ENCODE assay signal across 21 cellular contexts in the genomic region with DNA sequence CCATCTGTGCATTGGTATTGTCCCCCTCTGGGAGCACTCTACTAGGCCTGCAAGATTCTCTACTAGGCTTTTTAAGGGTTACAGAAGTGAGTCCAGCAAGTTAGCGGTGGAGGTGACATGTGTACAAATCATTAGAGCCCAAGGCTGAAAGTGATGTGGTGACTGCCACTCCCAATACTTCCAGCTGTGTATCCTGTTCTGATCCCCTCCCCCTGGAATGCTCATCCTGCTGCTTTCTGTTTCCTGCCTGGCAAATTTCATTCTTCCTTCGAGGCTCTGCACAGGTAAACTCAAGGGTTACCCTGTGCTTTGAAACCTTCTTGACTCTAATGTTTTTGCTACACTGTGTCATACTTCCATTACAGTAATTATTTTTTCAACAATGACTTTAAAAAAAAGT.
"Had no signal": no experiment of that assay in that cellular context is flagged by ENCODE, and none has a peak within 500 bp of the region (broad histone marks: within the 10 kb centered on the region; RNA-seq: fewer than 3 reads in every experiment).

No MANE protein-coding gene starts in this region.

- H3K27me3 ChIP-seq: foreskin keratinocyte, right atrium auricular region, tibial nerve, vagina had no signal

- H3K27ac Mint-ChIP-seq: activated naive CD8-positive, alpha-beta T cell treated with anti-CD3 and anti-CD28 coated beads, Interleukin-2, amount 10 ng/mL, durations not matched to agents 7 days and 5 days; natural killer cell treated with Interleukin-12 subunit alpha and Interleukin-12 subunit beta and Interleukin-15 and Interleukin-18, amount 100 ng/mL, for 72 hours; progenitor cell of endocrine pancreas; stimulated activated naive B cell treated with anti-CD40 and anti-IgM and Interleukin-4, amounts not matched to agents 10 μg/mL and 1 μg/mL and 100 μg/mL, for 72 hours had no signal

- H3K4me1 Mint-ChIP-seq: activated naive CD8-positive, alpha-beta T cell treated with anti-CD3 and anti-CD28 coated beads, Interleukin-2, amount 10 ng/mL, durations not matched to agents 7 days and 5 days had no signal

- H3K4me1 ChIP-seq: foreskin keratinocyte, tibial nerve, vagina had no signal

- H3K27ac ChIP-seq: foreskin keratinocyte, tibial nerve, vagina had no signal

- H3K4me3 ChIP-seq: mucosa of descending colon, right atrium auricular region, tibial nerve, vagina had no signal

- ATAC-seq: foreskin keratinocyte; left lobe of liver; mucosa of descending colon; stimulated activated naive B cell treated with anti-CD40 and anti-IgM and Interleukin-4, amounts not matched to agents 10 μg/mL and 1 μg/mL and 100 μg/mL, for 72 hours had no signal

- H3K9me3 ChIP-seq: mucosa of descending colon, right atrium auricular region, tibial nerve, vagina had no signal

- H3K4me3 Mint-ChIP-seq: activated naive CD8-positive, alpha-beta T cell treated with anti-CD3 and anti-CD28 coated beads, Interleukin-2, amount 10 ng/mL, durations not matched to agents 7 days and 5 days; natural killer cell treated with Interleukin-12 subunit alpha and Interleukin-12 subunit beta and Interleukin-15 and Interleukin-18, amount 100 ng/mL, for 72 hours; stimulated activated naive B cell treated with anti-CD40 and anti-IgM and Interleukin-4, amounts not matched to agents 10 μg/mL and 1 μg/mL and 100 μg/mL, for 72 hours had no signal

- DNase-seq: activated CD4-positive, CD25-positive, alpha-beta regulatory T cell treated with anti-CD3 and anti-CD28 coated beads, Interleukin-2, amount 50 U/mL, for 72 hours; activated naive CD4-positive, alpha-beta T cell; activated naive CD8-positive, alpha-beta T cell treated with anti-CD3 and anti-CD28 coated beads, Interleukin-2, amount 10 ng/mL, durations not matched to agents 7 days and 5 days; activated T-cell treated with anti-CD3 and anti-CD28 coated beads for 4 hours; anterior cingulate cortex; cortex of kidney; effector CD4-positive, alpha-beta T cell; foreskin keratinocyte; islet precursor cell; mucosa of descending colon; nucleus accumbens; stimulated activated CD4-positive, alpha-beta T cell treated with anti-CD3 and anti-CD28 coated beads, Interleukin-15, amount 100 ng/mL, for 24 hours; stimulated activated CD4-positive, alpha-beta T cell treated with anti-CD3 and anti-CD28 coated beads, Interleukin-4, amount 100 ng/mL, for 1 hour; stimulated activated naive B cell treated with anti-CD40 and anti-IgM and Interleukin-4, amounts not matched to agents 10 μg/mL and 1 μg/mL and 100 μg/mL, for 72 hours; T1000 had no signal

- H3K36me3 Mint-ChIP-seq: activated naive CD8-positive, alpha-beta T cell treated with anti-CD3 and anti-CD28 coated beads, Interleukin-2, amount 10 ng/mL, durations not matched to agents 7 days and 5 days; natural killer cell treated with Interleukin-12 subunit alpha and Interleukin-12 subunit beta and Interleukin-15 and Interleukin-18, amount 100 ng/mL, for 72 hours had no signal

- H3K27me3 Mint-ChIP-seq: progenitor cell of endocrine pancreas; stimulated activated naive B cell treated with anti-CD40 and anti-IgM and Interleukin-4, amounts not matched to agents 10 μg/mL and 1 μg/mL and 100 μg/mL, for 72 hours had no signal

- H3K36me3 ChIP-seq: right atrium auricular region, tibial nerve, vagina had no signal

- H3K9me3 Mint-ChIP-seq: activated naive CD8-positive, alpha-beta T cell treated with anti-CD3 and anti-CD28 coated beads, Interleukin-2, amount 10 ng/mL, durations not matched to agents 7 days and 5 days; natural killer cell treated with Interleukin-12 subunit alpha and Interleukin-12 subunit beta and Interleukin-15 and Interleukin-18, amount 100 ng/mL, for 72 hours; stimulated activated naive B cell treated with anti-CD40 and anti-IgM and Interleukin-4, amounts not matched to agents 10 μg/mL and 1 μg/mL and 100 μg/mL, for 72 hours had no signal
